ENCODE assay signal across 17 cellular contexts in the genomic region with DNA sequence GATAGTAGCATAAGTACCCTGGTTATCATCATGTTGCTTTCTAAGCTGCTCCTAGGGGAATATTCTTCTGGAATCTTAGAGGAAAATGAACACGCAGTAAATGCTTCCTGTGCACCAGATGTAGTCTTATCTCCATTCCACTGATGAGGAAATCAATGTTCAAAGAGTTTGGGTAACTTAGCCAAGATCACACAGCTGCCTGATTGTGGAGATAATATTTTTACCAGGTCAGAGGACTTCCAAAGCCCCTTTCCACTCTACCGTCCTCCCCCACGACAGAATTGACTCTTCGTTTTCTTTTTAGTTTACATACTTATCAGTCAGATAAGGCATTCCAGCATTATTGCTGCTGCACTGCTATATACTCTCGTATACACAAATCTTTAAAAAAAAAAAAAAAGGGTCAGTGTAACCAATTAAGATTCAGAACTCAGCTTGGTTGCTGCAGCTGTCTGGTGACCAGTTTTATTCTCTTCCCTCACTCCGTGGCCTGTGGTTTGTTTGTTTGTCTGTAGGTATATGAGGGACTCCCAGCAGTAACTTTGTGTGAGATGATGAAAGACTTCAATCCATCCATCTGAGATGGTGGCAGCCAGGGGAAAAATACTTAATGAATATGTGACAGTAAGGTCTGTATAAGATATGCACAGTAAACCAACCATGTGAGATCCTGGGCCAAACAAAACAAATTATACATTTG.
DNase-seq lines count a peak whose midpoint lies in the region; ATAC-seq and TF ChIP-seq lines count a peak whose summit lies in the region.
"Had no signal": no experiment of that assay in that cellular context is flagged by ENCODE, and none has a peak within 500 bp of the region (broad histone marks: within the 10 kb centered on the region; RNA-seq: fewer than 3 reads in every experiment).

No MANE protein-coding gene starts in this region.

- H4K5ac ChIP-seq in IMR-90 (ENCODE audit: low read depth, low read length): no peak overlapping the region; the same call in 1 of the 2 replicates

- no peaks in the 10 kb centered on the region for H4K20me1 ChIP-seq in IMR-90 (ENCODE audit: insufficient read depth, low read length)

- in situ Hi-C loops in IMR-90 (cut with MboI; ENCODE audit: low sequenced_read_pairs): no loop called here
- in situ Hi-C loops in astrocyte of the spinal cord (cut with HindIII; ENCODE audit: low sequenced_read_pairs): no loop called here

- H3K27me3 ChIP-seq in IMR-90 (ENCODE audit: control insufficient read depth, insufficient read depth, low read length): no peaks in the 10 kb centered on the region
- H3K27me3 ChIP-seq in mesenchymal stem cell (ENCODE audit: control insufficient read depth in 1 of 2, insufficient read depth in 1 of 2, low read length in 2 of 2): no peaks in the 10 kb centered on the region
- H3K27me3 ChIP-seq: neutrophil, tibial nerve had no signal

- no peaks in the 10 kb centered on the region for H3K36me3 ChIP-seq in IMR-90 (ENCODE audit: control insufficient read depth, insufficient read depth, low read length)
- H3K36me3 ChIP-seq in mesenchymal stem cell (ENCODE audit: control insufficient read depth in 1 of 2, insufficient read depth in 2 of 2, low read depth in 1 of 2, low read length in 2 of 2): no peaks in the 10 kb centered on the region
- H3K36me3 ChIP-seq: neutrophil had no signal

- BruUV-seq in IMR-90 (replicated peaks; lab: Mats Ljungman, UMichigan): no TSS peak

- H3K14ac ChIP-seq in IMR-90 (replicated peaks; ENCODE audit: low read depth, low read length) (0 out of 2 replicates have a peak overlapping the region, but pooled peaks have one; percentile 46), mesenchymal stem cell (ENCODE audit: low read length in 2 of 2) (no peak overlapping the region)

- dilution Hi-C loops in IMR-90 (cut with HindIII; ENCODE audit: low sequenced_read_pairs, unreplicated experiment): no loop called here

- H2BK5ac ChIP-seq in IMR-90 (ENCODE audit: low read depth, low read length, poor library complexity, severe bottlenecking) (no peak overlapping the region), mesenchymal stem cell (ENCODE audit: low read depth, low read length, poor library complexity, severe bottlenecking) (no peak overlapping the region)

- no peak overlapping the region for H2AK9ac ChIP-seq in IMR-90 (replicated peaks; ENCODE audit: low read depth, low read length, poor library complexity)

- no peak for TF ChIP-seq RAD21 in IMR-90 (IDR thresholded peaks at IDR 0.05; ENCODE audit: low read length)

- H3K4me2 ChIP-seq in IMR-90 (ENCODE audit: low read depth, low read length) (peak overlapping the region; percentile 65), mesenchymal stem cell (ENCODE audit: low read length, poor library complexity, severe bottlenecking) (no peak overlapping the region)

- TF ChIP-seq CTCF in IMR-90 (conservative IDR thresholded peaks at IDR 0.05; ENCODE audit: low read depth, low read length) (no peak), astrocyte of the spinal cord (IDR thresholded peaks at IDR 0.05; ENCODE audit: low read depth, low read length) (no peak)

- H2BK20ac ChIP-seq in IMR-90 (ENCODE audit: low read depth, low read length): no peak overlapping the region; the same call in 1 of the 2 replicates

- H3K4me3 ChIP-seq in IMR-90 (ENCODE audit: insufficient read depth, low read depth, low read length): no peak overlapping the region
- H3K4me3 ChIP-seq in astrocyte of the spinal cord (ENCODE audit: low read depth, low read length): no peak overlapping the region
- no peak overlapping the region for H3K4me3 ChIP-seq in mesenchymal stem cell (ENCODE audit: insufficient read depth in 1 of 2, low read depth in 1 of 2, low read length in 2 of 2)
- H3K4me3 ChIP-seq: lung, tibial nerve had no signal

- H3K9me3 ChIP-seq in IMR-90 (ENCODE audit: control insufficient read depth, insufficient read depth, low read length): no peaks in the 10 kb centered on the region
- H3K9me3 ChIP-seq in mesenchymal stem cell (ENCODE audit: control insufficient read depth, low read length): no peaks in the 10 kb centered on the region
- H3K9me3 ChIP-seq: neutrophil, tibial nerve had no signal

- no peak overlapping the region; the same call in 1 of the 2 replicates for H3K27ac ChIP-seq in IMR-90 (ENCODE audit: insufficient read depth, low read length)
- no peak overlapping the region for H3K27ac ChIP-seq in mesenchymal stem cell (ENCODE audit: low read length, poor library complexity, severe bottlenecking)
- H3K27ac ChIP-seq: neutrophil, tibial nerve had no signal

- H3K9ac ChIP-seq in IMR-90 (ENCODE audit: low read depth, low read length) (no peak overlapping the region), mesenchymal stem cell (ENCODE audit: low read length) (no peak overlapping the region)

- intact Hi-C loops in IMR-90 (cut with micrococcal nuclease): loop anchor here (1.0 kb wide), 1 partner anchor 8 kb away; no protein-coding TSS in a partner anchor

- H3K18ac ChIP-seq in IMR-90 (ENCODE audit: low read depth, low read length) (0 out of 2 replicates have a peak overlapping the region, but pooled peaks have one; percentile 29), mesenchymal stem cell (ENCODE audit: low read depth in 1 of 2, low read length in 2 of 2) (no peak overlapping the region)

- H3K4me1 ChIP-seq in IMR-90 (ENCODE audit: control insufficient read depth, insufficient read depth, low read length) (peaks cover 19% of the 10 kb centered on the region), mesenchymal stem cell (ENCODE audit: control insufficient read depth, insufficient read depth, low read depth, low read length) (peaks cover 2% of the 10 kb centered on the region)

- ATAC-seq in IMR-90 (ENCODE audit: low read depth): peak; percentile 38
- no peak for ATAC-seq in GM18861 (IDR thresholded peaks at IDR 0.05; ENCODE audit: unreplicated experiment)
- ATAC-seq: stimulated activated effector memory CD8-positive, alpha-beta T cell treated with anti-CD3 and anti-CD28 coated beads, Interleukin-12 subunit alpha, Interleukin-12 subunit beta, amount 100 ng/mL, for 72 hours had no signal

- H3K79me1 ChIP-seq in IMR-90 (ENCODE audit: low read depth in 1 of 2, low read length in 2 of 2) (0 out of 4 replicates have a peak, but pooled peaks cover 0 to 6% of the 10 kb centered on the region in 2 experiments), mesenchymal stem cell (replicated peaks; ENCODE audit: low read length, poor library complexity, severe bottlenecking) (peaks cover 4% of the 10 kb centered on the region)

- 20% methylated on average over 1 of the region's 6 CpGs; no CpG with 5 or more reads in 1 of the 2 experiments for WGBS in IMR-90 (ENCODE audit: extremely low coverage in 2 of 2, insufficient read length in 1 of 2), 2 experiments
- WGBS in mesenchymal stem cell: 33% methylated on average over 6 of the region's 6 CpGs

- H2AK5ac ChIP-seq in IMR-90 (ENCODE audit: low read depth, low read length) (no peak overlapping the region), mesenchymal stem cell (ENCODE audit: low read length, severe bottlenecking) (no peak overlapping the region)

- H2AFZ ChIP-seq in IMR-90 (replicated peaks; ENCODE audit: low read length, poor library complexity) (no peak overlapping the region), mesenchymal stem cell (ENCODE audit: low read depth, low read length) (no peak overlapping the region)

- peaks cover 9% of the 10 kb centered on the region for H3K9me1 ChIP-seq in IMR-90 (ENCODE audit: insufficient read depth, low read length)

- H4K91ac ChIP-seq in IMR-90 (ENCODE audit: insufficient read depth, low read depth, low read length) (no peak overlapping the region), mesenchymal stem cell (ENCODE audit: low read length) (no peak overlapping the region)

- no peak overlapping the region for H2BK12ac ChIP-seq in mesenchymal stem cell (ENCODE audit: low read length in 2 of 2)

- DNase-seq in A172 (ENCODE audit: low spot score) (peak; percentile 20), IMR-90 (peak; percentile 58), astrocyte of the spinal cord (ENCODE audit: low read depth, low spot score) (peak; percentile 52), mesenchymal stem cell (peak; percentile 61), iPS-NIHi11 (ENCODE audit: low spot score) (no peak), NCI-H526 (lab: John Stamatoyannopoulos, UW) (no peak)
- no peak for DNase-seq in activated CD4-positive, alpha-beta T cell treated with anti-CD3 and anti-CD28 coated beads for 4 hours
- DNase-seq: ACHN; activated effector memory CD4-positive, alpha-beta T cell treated with Interleukin-2 at 50 U/mL for 16 hours; CD4-positive, alpha-beta memory T cell; EL; NCI-H2171 had no signal

- TF ChIP-seq POLR2A in IMR-90 (IDR thresholded peaks at IDR 0.05; ENCODE audit: low read depth, low read length): no peak

- H4K8ac ChIP-seq in IMR-90 (ENCODE audit: low read depth in 2 of 2, low read length in 2 of 2) (peak overlapping the region in 1 of 2 experiments; percentile 41; a peak in 1 of 4 replicates), mesenchymal stem cell (ENCODE audit: low read length) (no peak overlapping the region)

- no peak overlapping the region for H3K56ac ChIP-seq in IMR-90 (ENCODE audit: extremely low read depth, insufficient read depth, low read length)

- no peak overlapping the region for H3K23ac ChIP-seq in IMR-90 (ENCODE audit: low read depth, low read length)
- no peak overlapping the region for H3K23ac ChIP-seq in mesenchymal stem cell (ENCODE audit: low read length in 2 of 2)

- POLR2A ChIA-PET in IMR-90 (lab: Charles Lee; ENCODE audit: unreplicated experiment): no interaction called here

- H2BK15ac ChIP-seq in IMR-90 (ENCODE audit: low read depth, low read length) (no peak overlapping the region), mesenchymal stem cell (ENCODE audit: low read depth, poor library complexity, severe bottlenecking) (no peak overlapping the region)

- no peak overlapping the region for H3K4ac ChIP-seq in IMR-90 (ENCODE audit: low read depth, low read length)
- H3K4ac ChIP-seq in mesenchymal stem cell (ENCODE audit: low read depth in 1 of 2, low read length in 2 of 2): no peak overlapping the region

- CTCF ChIA-PET in IMR-90 (lab: Yijun Ruan, JAX): interaction anchor here (0.6 to 0.7 kb wide), 2 partner anchors 9 to 17 kb away, joined by 3 to 5 read pairs; no protein-coding TSS in a partner anchor

- H2BK120ac ChIP-seq in IMR-90 (ENCODE audit: low read depth, low read length) (no peak overlapping the region), mesenchymal stem cell (ENCODE audit: low read depth, low read length) (no peak overlapping the region)

TF ChIP-seq in IMR-90, 13 proteins besides CTCF, POLR2A, EP300 and RAD21:
- TF ChIP-seq CEBPB (IDR thresholded peaks at IDR 0.05; ENCODE audit: low read depth, low read length) (no peak), BHLHE40 (IDR thresholded peaks at IDR 0.05; ENCODE audit: low read depth, low read length) (peak; percentile 44; the same call in 1 of the 2 replicates)

Comparison
In these comparisons a context has a peak if more than half of its experiments do, and no peak if none do; other contexts are left out.
1. DNase-seq: peak in A172 (single experiment), IMR-90 (single experiment), astrocyte of the spinal cord (single experiment) and mesenchymal stem cell (single experiment); none in iPS-NIHi11 (single experiment), activated CD4-positive, alpha-beta T cell treated with anti-CD3 and anti-CD28 coated beads for 4 hours (0 of 2) and NCI-H526 (0 of 2).